Comparison of ENCODE assay signal across 30 cellular contexts in genomic region chr10:3195706-3196105, GRCh38.
"Had no signal": no experiment of that assay in that cellular context is flagged by ENCODE, and none has a peak within 500 bp of the region (broad histone marks: within the 10 kb centered on the region; RNA-seq: fewer than 3 reads in every experiment).

No MANE protein-coding gene starts in this region.

- H3K9me3 Mint-ChIP-seq: activated CD4-positive, alpha-beta T cell treated with anti-CD3 and anti-CD28 coated beads, Interleukin-2, amount 10 ng/mL, durations not matched to agents 24 days and 14 days; activated naive CD4-positive, alpha-beta T cell treated with anti-CD3 and anti-CD28 coated beads for 36 hours; activated T-helper 17 cell treated with anti-CD3 and anti-CD28 coated beads, Interleukin-2, amount 50 U/mL, for 72 hours; T-helper 2 cell treated with Interferon-gamma antibody and Interleukin-4, amounts not matched to agents 5 μg/mL and 100 μg/mL, for 36 hours; WTC11 had no signal

- H3K27me3 ChIP-seq: breast epithelium, Peyer's patch, SJSA1 had no signal

- H3K36me3 ChIP-seq: breast epithelium, Peyer's patch, SJSA1 had no signal

- H3K27ac ChIP-seq: breast epithelium, Peyer's patch, RWPE1, SJSA1 had no signal

- H3K9me3 ChIP-seq: breast epithelium, Peyer's patch, SJSA1 had no signal

- ATAC-seq: activated T-helper 17 cell treated with anti-CD3 and anti-CD28 coated beads, Interleukin-2, amount 50 U/mL, for 72 hours; K562; SK-N-SH treated with all-trans-retinoic acid at 6 μM for 48 hours; WTC11 had no signal

- H3K27ac Mint-ChIP-seq: activated CD4-positive, alpha-beta T cell treated with anti-CD3 and anti-CD28 coated beads, Interleukin-2, amount 10 ng/mL, durations not matched to agents 24 days and 14 days; activated naive CD4-positive, alpha-beta T cell treated with anti-CD3 and anti-CD28 coated beads for 36 hours; activated naive CD8-positive, alpha-beta T cell; activated T-helper 17 cell treated with anti-CD3 and anti-CD28 coated beads, Interleukin-2, amount 50 U/mL, for 72 hours; T-helper 2 cell treated with Interferon-gamma antibody and Interleukin-4, amounts not matched to agents 5 μg/mL and 100 μg/mL, for 36 hours; WTC11 had no signal

- H3K36me3 Mint-ChIP-seq: activated naive CD8-positive, alpha-beta T cell; WTC11 had no signal

- H3K4me3 Mint-ChIP-seq: activated CD4-positive, alpha-beta T cell treated with anti-CD3 and anti-CD28 coated beads, Interleukin-2, amount 10 ng/mL, durations not matched to agents 24 days and 14 days; activated naive CD4-positive, alpha-beta T cell treated with anti-CD3 and anti-CD28 coated beads for 36 hours; activated naive CD8-positive, alpha-beta T cell; activated T-helper 17 cell treated with anti-CD3 and anti-CD28 coated beads, Interleukin-2, amount 50 U/mL, for 72 hours; T-helper 2 cell treated with Interferon-gamma antibody and Interleukin-4, amounts not matched to agents 5 μg/mL and 100 μg/mL, for 36 hours; WTC11 had no signal

- DNase-seq: activated CD4-positive, alpha-beta T cell treated with anti-CD3 and anti-CD28 coated beads, Interleukin-2, amount 10 ng/mL, durations not matched to agents 24 days and 14 days; activated CD4-positive, alpha-beta T cell treated with anti-CD3 and anti-CD28 coated beads, Interleukin-2, amount 50 U/mL, for 48 hours; activated CD4-positive, CD25-positive, alpha-beta regulatory T cell treated with anti-CD3 and anti-CD28 coated beads, Interleukin-2, amount 50 U/mL, for 72 hours; activated gamma-delta T cell; activated naive CD4-positive, alpha-beta T cell treated with anti-CD3 and anti-CD28 coated beads for 36 hours; activated T-cell treated with anti-CD3 and anti-CD28 coated beads for 4 hours; activated T-cell treated with anti-CD3 and anti-CD28 coated beads, Interleukin-2, amount 50 U/mL, for 48 hours; caudate nucleus; Karpas-422; NCI-H1105 treated with DMSO at 0.1 percent for 48 hours; NCI-H1694; NCI-H2029; NCI-H2107; NCI-H2171 treated with DMSO at 0.1 percent for 48 hours; NCI-H345; NCI-H510A; NCI-H774; NK-92 treated with Interleukin-12 subunit alpha and Interleukin-12 subunit beta, amount 100 ng/mL, for 24 hours; OCI-M1; Peyer's patch; SW 1271 had no signal

- H3K4me3 ChIP-seq: breast epithelium, K562, Peyer's patch, SJSA1 had no signal
